In the genomic region with DNA sequence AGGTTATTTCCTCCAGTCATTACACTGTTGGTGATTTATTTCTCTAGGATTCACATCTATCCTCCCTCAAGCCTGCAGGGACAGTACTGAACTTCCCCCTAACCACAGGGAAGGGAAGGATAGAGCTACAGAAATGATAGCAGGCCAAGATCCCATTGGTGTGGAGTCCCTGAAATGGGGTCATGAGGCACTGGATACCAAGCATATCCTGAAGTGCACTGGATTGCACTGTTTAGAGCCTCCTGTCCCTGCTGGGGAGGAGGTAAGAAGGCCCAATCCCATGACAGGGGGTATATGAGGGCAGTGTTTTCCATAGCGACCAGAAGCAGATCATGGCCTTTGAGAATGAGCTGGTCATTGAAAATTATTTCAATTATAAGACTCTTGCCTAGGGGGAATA, we compare ENCODE assay signal across 24 cellular contexts.
"Had no signal": no experiment of that assay in that cellular context is flagged by ENCODE, and none has a peak within 500 bp of the region (broad histone marks: within the 10 kb centered on the region; RNA-seq: fewer than 3 reads in every experiment).

No MANE protein-coding gene starts in this region.

- H3K36me3 ChIP-seq: brain microvascular endothelial cell, cardiac muscle cell had no signal

- ATAC-seq: activated T-cell treated with anti-CD3 and anti-CD28 coated beads, Interleukin-2, amount 50 U/mL, for 4 hours; Panc1; WTC11 had no signal

- DNase-seq: activated CD4-positive, alpha-beta memory T cell treated with anti-CD3 and anti-CD28 coated beads for 36 hours; activated CD4-positive, alpha-beta T cell treated with anti-CD3 and anti-CD28 coated beads for 1 hour; activated CD4-positive, alpha-beta T cell treated with anti-CD3 and anti-CD28 coated beads, Interleukin-2, amount 10 ng/mL, durations not matched to agents 7 days and 5 days; activated CD8-positive, alpha-beta memory T cell treated with anti-CD3 and anti-CD28 coated beads for 24 hours; activated effector memory CD4-positive, alpha-beta T cell treated with anti-CD3 and anti-CD28 coated beads, Interleukin-2, amount 50 U/mL, for 16 hours; activated naive CD4-positive, alpha-beta T cell treated with Interleukin-2 at 50 U/mL for 16 hours; activated T-cell treated with anti-CD3 and anti-CD28 coated beads, Interleukin-2, amount 50 U/mL, for 4 hours; amygdala; brain microvascular endothelial cell; Kasumi-1; KBM-7; NCI-H1105 treated with DMSO at 0.1 percent for 48 hours; NCI-H1436 treated with DMSO at 0.1 percent for 48 hours; NCI-H187; NCI-H2081; NCI-H510A treated with DMSO at 0.1 percent for 48 hours; NCI-H69; NK-92 treated with Interleukin-12 subunit alpha and Interleukin-12 subunit beta, amount 100 ng/mL, for 24 hours; OCI-M1; RPMI8226; SHP77 treated with DMSO at 0.1 percent for 48 hours had no signal

- H3K27ac ChIP-seq: brain microvascular endothelial cell, cardiac muscle cell had no signal

- H3K4me3 ChIP-seq: cardiac muscle cell had no signal

- H3K27me3 ChIP-seq: brain microvascular endothelial cell, cardiac muscle cell had no signal
